ENCODE assay signal across 8 cellular contexts in the genomic region with DNA sequence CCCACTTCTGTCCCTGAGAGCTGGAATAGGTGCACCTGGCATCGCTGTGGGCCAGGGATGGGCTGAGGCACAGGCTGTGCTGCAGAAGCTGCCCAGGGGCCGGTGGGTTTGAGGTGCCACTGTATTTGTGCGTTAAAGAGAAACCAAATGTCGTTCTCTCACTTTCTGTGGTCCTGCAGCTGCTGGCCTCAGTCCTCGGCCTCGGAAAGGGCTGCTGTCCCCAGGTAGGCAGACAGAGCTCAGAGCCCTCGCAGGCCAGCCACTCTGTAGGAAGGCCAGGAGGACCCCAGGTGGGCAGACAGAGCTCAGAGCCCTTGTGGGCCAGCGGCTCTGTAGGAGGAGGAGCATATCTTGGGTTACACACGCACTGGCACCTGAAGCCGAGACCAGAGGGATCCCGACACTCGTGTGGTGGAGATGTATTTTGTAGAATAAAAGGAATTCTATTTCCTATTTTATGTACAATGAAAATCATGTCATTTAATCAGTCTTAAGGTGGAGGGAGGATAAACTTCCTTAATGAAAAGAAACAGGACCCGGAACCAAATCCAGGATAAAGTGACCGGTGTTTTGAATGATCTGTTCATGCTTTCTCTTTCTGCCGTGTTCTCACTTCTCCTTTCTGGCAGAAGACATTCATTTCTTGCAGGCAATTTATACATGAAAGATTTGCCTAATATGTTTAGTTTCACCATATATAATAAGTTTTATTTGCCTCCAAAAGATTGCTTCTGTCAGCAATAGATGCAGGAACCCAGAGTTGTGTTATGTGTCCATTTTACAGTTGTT. TPM values are rescaled to one million over a fixed set of nuclear protein-coding genes. Genes with fewer than 3 reads are reported as not detected.
DNase-seq lines count a peak whose midpoint lies in the region; ATAC-seq and TF ChIP-seq lines count a peak whose summit lies in the region.

No MANE protein-coding gene starts in this region.

- TF ChIP-seq CTCF in GM12864 (IDR thresholded peaks at IDR 0.05; ENCODE audit: low read depth, low read length, missing control alignments) (no peak), RWPE1 (conservative IDR thresholded peaks at IDR 0.05; ENCODE audit: low read depth) (no peak), lung (IDR thresholded peaks at IDR 0.05; ENCODE audit: control extremely low read depth, extremely low read depth) (no peak)

- no peaks in the 10 kb centered on the region for H3K36me3 ChIP-seq in lung (ENCODE audit: control insufficient read depth in 2 of 2, insufficient read depth in 2 of 2, low read length in 2 of 2)

- CTCF ChIA-PET in RWPE1 (lab: Yijun Ruan, JAX), result no interaction called here

- H3K27ac ChIP-seq in RWPE1 (peak overlapping the region; percentile 99), lung (ENCODE audit: low read depth in 1 of 2, low read length in 1 of 2) (peak overlapping the region; percentile 14 to 87)

- H3K4me3 ChIP-seq in GM12864 (ENCODE audit: low read depth, low read length) (peak overlapping the region; percentile 46), lung (no peak overlapping the region)

- no peaks in the 10 kb centered on the region for H3K27me3 ChIP-seq in lung (ENCODE audit: control insufficient read depth, insufficient read depth)

- ATAC-seq in HG02610 (IDR thresholded peaks at IDR 0.05; ENCODE audit: unreplicated experiment), result peak; percentile 43
- no peak for ATAC-seq in lung (ENCODE audit: insufficient read depth, low FRiP score)
- ATAC-seq in GM18873 (IDR thresholded peaks at IDR 0.05; ENCODE audit: low FRiP score, unreplicated experiment), result no peak

- no peaks in the 10 kb centered on the region for H3K9me3 ChIP-seq in lung (ENCODE audit: control insufficient read depth in 2 of 2, insufficient read depth in 1 of 2, low read length in 1 of 2)

- DNase-seq in GM12864 (ENCODE audit: low read depth) (peak; percentile 26), RWPE1 (ENCODE audit: low spot score) (no peak), lung (ENCODE audit: low spot score) (no peak), retina (no peak), amniotic stem cell (lab: John Stamatoyannopoulos, UW) (no peak), NCI-H1105 treated with DMSO at 0.1 percent for 48 hours (lab: John Stamatoyannopoulos, UW) (no peak)

- POLR2A ChIA-PET in RWPE1 (lab: Yijun Ruan, JAX; ENCODE audit: low non-redundant PET), result no interaction called here

- WGBS in lung, 2 donors, result 65 to 71% methylated on average over 15 of the region's 15 CpGs

- H3K4me1 ChIP-seq in lung (ENCODE audit: control insufficient read depth in 2 of 2, insufficient read depth in 2 of 2, low read length in 2 of 2), result peaks cover 3 to 22% of the 10 kb centered on the region in 2 donors

RNA-seq across cellular contexts. Expression of a gene that starts 54.4 kb away (rescaled TPM):
- under 1 TPM; 0.28 to 0.46 TPM for total RNA-seq in lung
- 1 to 10 TPM in 1 of 2 donors, under 1 TPM in 1; 0.24 to 2.6 TPM for polyA plus RNA-seq in lung
